Comparison of ENCODE assay signal across 2 cellular contexts in the genomic region with DNA sequence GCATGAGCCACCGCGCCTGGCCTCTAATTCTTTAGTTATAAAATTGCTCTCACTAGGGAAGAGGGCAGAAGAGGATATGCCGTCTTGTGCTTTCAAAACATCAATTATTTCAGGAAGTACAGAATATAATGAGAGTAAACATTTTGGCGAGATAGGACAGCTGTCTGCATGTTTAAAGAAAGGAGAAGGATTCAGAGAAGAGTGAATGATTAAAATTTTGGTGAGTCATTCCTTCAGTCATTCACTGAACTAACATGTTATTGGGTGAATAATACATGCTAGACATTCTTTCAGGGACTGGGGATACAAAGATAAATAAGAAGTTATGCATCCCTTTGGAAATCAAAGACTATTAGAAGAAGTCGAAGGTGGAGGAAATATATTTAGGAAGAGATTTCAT.
TF ChIP-seq lines count a peak whose summit lies in the region.

No MANE protein-coding gene starts in this region.

TF ChIP-seq in IMR-90, 13 proteins besides CTCF, POLR2A, EP300 and RAD21:
- no peak for TF ChIP-seq CHD1 (IDR thresholded peaks at IDR 0.05; ENCODE audit: low read depth, low read length)
- TF ChIP-seq MAZ (IDR thresholded peaks at IDR 0.05; ENCODE audit: borderline replicate concordance, low read depth, low read length) = no peak
- no peak for TF ChIP-seq BHLHE40 (IDR thresholded peaks at IDR 0.05; ENCODE audit: low read depth, low read length)
- TF ChIP-seq NFE2L2 (IDR thresholded peaks at IDR 0.05; ENCODE audit: low read depth, low read length) = no peak
- no peak for TF ChIP-seq ELK1 (IDR thresholded peaks at IDR 0.05; ENCODE audit: borderline replicate concordance, low read depth, low read length)

TF ChIP-seq in endothelial cell of umbilical vein, 7 proteins besides CTCF, POLR2A, EP300 and RAD21:
- TF ChIP-seq POLR2AphosphoS5 (IDR thresholded peaks at IDR 0.05; ENCODE audit: insufficient read depth, low read depth, low read length) (no peak), MAX (IDR thresholded peaks at IDR 0.05; ENCODE audit: insufficient read depth, insufficient read length) (no peak), FOS (IDR thresholded peaks at IDR 0.05; ENCODE audit: borderline replicate concordance, insufficient read depth, low read length) (peak; percentile 26)
